32 cellular contexts compared by ENCODE assay signal in the genomic region with DNA sequence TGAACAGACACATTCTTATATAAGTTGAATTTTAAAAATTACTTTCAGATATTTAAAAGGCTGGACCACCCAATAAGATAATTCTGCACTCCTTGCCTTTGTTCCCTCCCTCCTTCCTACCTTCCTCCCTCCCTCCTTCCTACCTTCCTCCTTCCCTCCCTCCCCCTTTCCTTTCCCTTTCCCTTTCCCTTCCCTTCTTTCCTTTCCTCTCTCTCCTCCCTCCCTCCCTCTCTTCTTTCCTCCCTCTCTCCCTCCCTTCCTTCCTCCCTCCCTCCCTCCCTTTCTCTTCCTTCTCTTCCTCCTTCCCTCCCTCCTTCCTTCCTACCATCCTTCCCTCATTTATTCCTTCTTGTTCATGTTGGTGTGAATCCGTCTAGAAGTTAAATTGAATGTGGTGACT.
"Had no signal": no experiment of that assay in that cellular context is flagged by ENCODE, and none has a peak within 500 bp of the region (broad histone marks: within the 10 kb centered on the region; RNA-seq: fewer than 3 reads in every experiment).

No MANE protein-coding gene starts in this region.

- H3K36me3 ChIP-seq: brain microvascular endothelial cell, esophagus muscularis mucosa, gastrocnemius medialis, heart left ventricle, WERI-Rb-1 had no signal

- H3K9me3 ChIP-seq: esophagus muscularis mucosa, gastrocnemius medialis, heart left ventricle had no signal

- H3K4me3 ChIP-seq: esophagus muscularis mucosa, gastrocnemius medialis, heart left ventricle had no signal

- H3K27me3 ChIP-seq: brain microvascular endothelial cell, esophagus muscularis mucosa, foreskin keratinocyte, gastrocnemius medialis, heart left ventricle had no signal

- H3K4me1 ChIP-seq: esophagus muscularis mucosa, gastrocnemius medialis had no signal

- H3K4me3 Mint-ChIP-seq: activated B cell treated with CpG ODN at 0.5 μM for 24 hours; activated CD8-positive, alpha-beta T cell treated with anti-CD3 and anti-CD28 coated beads for 36 hours; activated naive CD8-positive, alpha-beta T cell; activated T-cell treated with anti-CD3 and anti-CD28 coated beads, Interleukin-2, amount 50 U/mL, for 4 hours; activated T-helper 17 cell treated with anti-CD3 and anti-CD28 coated beads, Interleukin-2, amount 50 U/mL, for 72 hours; effector memory CD8-positive, alpha-beta T cell; T-helper 17 cell; T-helper 2 cell treated with Interferon-gamma antibody and Interleukin-4, amounts not matched to agents 5 μg/mL and 100 μg/mL, for 36 hours had no signal

- ATAC-seq: activated CD4-positive, CD25-positive, alpha-beta regulatory T cell treated with anti-CD3 and anti-CD28 coated beads, Interleukin-2, amount 50 U/mL, for 24 hours; activated CD8-positive, alpha-beta T cell treated with anti-CD3 and anti-CD28 coated beads for 36 hours; activated T-cell treated with anti-CD3 and anti-CD28 coated beads, Interleukin-2, amount 50 U/mL, for 4 hours; activated T-helper 17 cell treated with anti-CD3 and anti-CD28 coated beads, Interleukin-2, amount 50 U/mL, for 72 hours; effector memory CD8-positive, alpha-beta T cell; foreskin keratinocyte; gastrocnemius medialis; heart left ventricle; T-helper 17 cell had no signal

- H3K4me1 Mint-ChIP-seq: activated B cell treated with CpG ODN at 0.5 μM for 24 hours; activated T-helper 17 cell treated with anti-CD3 and anti-CD28 coated beads, Interleukin-2, amount 50 U/mL, for 72 hours; T-helper 17 cell had no signal

- H3K27ac Mint-ChIP-seq: activated B cell treated with CpG ODN at 0.5 μM for 24 hours; activated CD8-positive, alpha-beta T cell treated with anti-CD3 and anti-CD28 coated beads for 36 hours; activated naive CD8-positive, alpha-beta T cell; activated T-helper 17 cell treated with anti-CD3 and anti-CD28 coated beads, Interleukin-2, amount 50 U/mL, for 72 hours; effector memory CD8-positive, alpha-beta T cell; T-helper 17 cell; T-helper 2 cell treated with Interferon-gamma antibody and Interleukin-4, amounts not matched to agents 5 μg/mL and 100 μg/mL, for 36 hours had no signal

- H3K9me3 Mint-ChIP-seq: activated B cell treated with CpG ODN at 0.5 μM for 24 hours; activated CD8-positive, alpha-beta T cell treated with anti-CD3 and anti-CD28 coated beads for 36 hours; activated T-cell treated with anti-CD3 and anti-CD28 coated beads, Interleukin-2, amount 50 U/mL, for 4 hours; activated T-helper 17 cell treated with anti-CD3 and anti-CD28 coated beads, Interleukin-2, amount 50 U/mL, for 72 hours; effector memory CD8-positive, alpha-beta T cell; T-helper 2 cell treated with Interferon-gamma antibody and Interleukin-4, amounts not matched to agents 5 μg/mL and 100 μg/mL, for 36 hours had no signal

- H3K36me3 Mint-ChIP-seq: activated naive CD8-positive, alpha-beta T cell had no signal

- H3K27ac ChIP-seq: brain microvascular endothelial cell, esophagus muscularis mucosa, gastrocnemius medialis, heart left ventricle, WERI-Rb-1 had no signal

- DNase-seq: activated B cell treated with CpG ODN at 0.5 μM for 24 hours; activated CD4-positive, alpha-beta T cell treated with anti-CD3 and anti-CD28 coated beads for 48 hours; activated CD4-positive, alpha-beta T cell treated with anti-CD3 and anti-CD28 coated beads, Interleukin-2, amount 50 U/mL, for 1 hour; activated CD4-positive, alpha-beta T cell treated with anti-CD3 and anti-CD28 coated beads, Interleukin-2, amount 50 U/mL, for 48 hours; activated CD8-positive, alpha-beta memory T cell treated with anti-CD3 and anti-CD28 coated beads for 24 hours; activated CD8-positive, alpha-beta T cell treated with anti-CD3 and anti-CD28 coated beads for 36 hours; activated effector memory CD4-positive, alpha-beta T cell treated with Interleukin-2 at 50 U/mL for 16 hours; activated gamma-delta T cell treated with Interleukin-2 at 50 U/mL for 16 hours; activated naive CD4-positive, alpha-beta T cell treated with anti-CD3 and anti-CD28 coated beads, Interleukin-2, amount 50 U/mL, for 16 hours; activated naive CD4-positive, alpha-beta T cell treated with Interleukin-2 at 50 U/mL for 16 hours; activated T-cell treated with anti-CD3 and anti-CD28 coated beads, Interleukin-2, amount 50 U/mL, for 4 hours; amniotic stem cell; anterior cingulate cortex; brain microvascular endothelial cell; caudate nucleus; cortex of kidney; dermis blood vessel endothelial cell; effector CD4-positive, alpha-beta T cell; effector memory CD8-positive, alpha-beta T cell; erythroblast; foreskin keratinocyte; gastrocnemius medialis; glutamatergic neuron; heart left ventricle; T-helper 17 cell; T1000; WERI-Rb-1 had no signal
